In genomic region chr1:169235568-169235967, GRCh38 we compare ENCODE assay signal across 29 cellular contexts.
"Had no signal": no experiment of that assay in that cellular context is flagged by ENCODE, and none has a peak within 500 bp of the region (broad histone marks: within the 10 kb centered on the region; RNA-seq: fewer than 3 reads in every experiment).

No MANE protein-coding gene starts in this region.

- H3K9me3 ChIP-seq: esophagus muscularis mucosa, right atrium auricular region, thyroid gland had no signal

- H3K4me3 Mint-ChIP-seq: memory B cell; naive thymus-derived CD4-positive, alpha-beta T cell; nephron; neural progenitor cell; stimulated activated naive CD8-positive, alpha-beta T cell treated with anti-CD3 and anti-CD28 coated beads, Interleukin-15, amount 100 ng/mL, for 72 hours; type B pancreatic cell had no signal

- FAIRE-seq: frontal cortex, keratinocyte, urothelium cell line had no signal

- H3K27me3 Mint-ChIP-seq: memory B cell; naive thymus-derived CD4-positive, alpha-beta T cell; progenitor cell of endocrine pancreas; stimulated activated naive CD8-positive, alpha-beta T cell treated with anti-CD3 and anti-CD28 coated beads, Interleukin-15, amount 100 ng/mL, for 72 hours; type B pancreatic cell had no signal

- H3K27me3 ChIP-seq: dorsolateral prefrontal cortex, esophagus muscularis mucosa, neural progenitor cell, right atrium auricular region, thyroid gland had no signal

- H3K4me1 Mint-ChIP-seq: memory B cell; naive thymus-derived CD4-positive, alpha-beta T cell; nephron; neural progenitor cell had no signal

- DNase-seq: caudate nucleus; cerebellar nuclear complex; cortex of kidney; dorsolateral prefrontal cortex; effector CD4-positive, alpha-beta T cell; head of caudate nucleus; left ventricle myocardium superior; midbrain; naive thymus-derived CD4-positive, alpha-beta T cell; stimulated activated CD4-positive, alpha-beta T cell treated with anti-CD3 and anti-CD28 coated beads, Interleukin-12 subunit alpha, Interleukin-12 subunit beta, amount 100 ng/mL, for 4 hours; stimulated activated CD4-positive, alpha-beta T cell treated with anti-CD3 and anti-CD28 coated beads, Interleukin-1b, Interleukin-23, amount 100 ng/mL, for 48 hours; stimulated activated CD4-positive, alpha-beta T cell treated with anti-CD3 and anti-CD28 coated beads, Interleukin-4, amount 100 ng/mL, for 1 hour; stimulated activated CD8-positive, alpha-beta memory T cell treated with anti-CD3 and anti-CD28 coated beads, Interleukin-4, amount 100 ng/mL, for 48 hours; stimulated activated naive CD4-positive, alpha-beta T cell; stimulated activated naive CD8-positive, alpha-beta T cell treated with anti-CD3 and anti-CD28 coated beads, Interleukin-15, amount 100 ng/mL, for 72 hours had no signal

- H3K4me1 ChIP-seq: parathyroid adenoma had no signal

- H3K27ac Mint-ChIP-seq: memory B cell; naive thymus-derived CD4-positive, alpha-beta T cell; nephron; neural progenitor cell; progenitor cell of endocrine pancreas; type B pancreatic cell had no signal

- H3K36me3 ChIP-seq: esophagus muscularis mucosa, neural progenitor cell, right atrium auricular region, thyroid gland had no signal

- H3K9me3 Mint-ChIP-seq: memory B cell; nephron; neural progenitor cell; stimulated activated naive CD8-positive, alpha-beta T cell treated with anti-CD3 and anti-CD28 coated beads, Interleukin-15, amount 100 ng/mL, for 72 hours; type B pancreatic cell had no signal

- H3K36me3 Mint-ChIP-seq: neural progenitor cell, type B pancreatic cell had no signal

- H3K4me3 ChIP-seq: dorsolateral prefrontal cortex, esophagus muscularis mucosa, lung, neural progenitor cell, right atrium auricular region, skin epidermis, thyroid gland had no signal

- ATAC-seq: naive thymus-derived CD4-positive, alpha-beta T cell; stimulated activated naive CD8-positive, alpha-beta T cell treated with anti-CD3 and anti-CD28 coated beads, Interleukin-15, amount 100 ng/mL, for 72 hours had no signal

- H3K27ac ChIP-seq: dorsolateral prefrontal cortex, esophagus muscularis mucosa, neural progenitor cell, parathyroid adenoma, right atrium auricular region, skin epidermis, thyroid gland had no signal
